In the genomic region with DNA sequence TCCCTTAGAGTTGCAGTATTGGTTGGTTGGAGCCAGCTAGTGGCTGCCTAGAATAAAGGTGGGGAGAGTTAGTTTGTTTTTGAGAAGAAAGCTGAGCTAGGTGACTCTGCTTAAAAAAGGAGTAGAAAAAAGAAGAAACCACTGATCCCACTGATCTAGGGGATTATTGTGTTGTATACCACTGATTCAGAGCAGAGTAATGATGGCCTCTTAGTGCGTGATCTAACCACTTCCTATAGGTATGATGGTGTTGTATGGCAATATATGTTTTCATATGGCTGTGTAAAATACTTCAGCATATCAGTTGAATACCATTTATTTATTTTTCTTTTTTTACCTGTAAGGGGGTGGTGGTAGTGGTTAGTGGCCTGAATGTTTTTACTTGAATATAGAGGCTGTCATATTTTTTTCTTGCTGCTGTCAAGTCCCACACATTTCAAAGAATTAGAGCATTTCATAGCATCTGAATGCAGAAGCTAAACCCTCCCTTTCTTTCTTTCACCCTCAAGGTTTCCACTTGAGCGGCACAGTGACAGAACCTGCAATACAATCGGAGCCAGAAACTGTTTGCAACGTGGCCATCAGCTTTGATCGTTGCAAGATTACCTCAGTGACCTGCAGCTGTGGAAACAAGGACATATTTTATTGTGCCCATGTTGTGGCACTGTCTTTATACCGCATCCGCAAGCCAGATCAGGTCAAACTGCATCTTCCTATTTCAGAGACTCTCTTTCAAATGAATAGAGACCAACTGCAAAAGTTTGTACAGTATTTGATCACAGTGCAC, we compare ENCODE assay signal across 22 cellular contexts.
DNase-seq lines count a peak whose midpoint lies in the region; ATAC-seq and TF ChIP-seq lines count a peak whose summit lies in the region.
"Had no signal": no experiment of that assay in that cellular context is flagged by ENCODE, and none has a peak within 500 bp of the region (broad histone marks: within the 10 kb centered on the region; RNA-seq: fewer than 3 reads in every experiment).

No MANE protein-coding gene starts in this region.

- intact Hi-C loops in CD8-positive, alpha-beta T cell (cut with DNase I, micrococcal nuclease) = no loop called here
- intact Hi-C loops in adrenal gland (cut with DNase I) (loop anchor here in 1 of 2 donors (10.0 kb wide), 1 partner anchor 78 kb away; no protein-coding TSS in a partner anchor), left ventricle myocardium inferior (cut with micrococcal nuclease) (no loop called here)

- no peak for TF ChIP-seq POLR2A in adrenal gland (IDR thresholded peaks at IDR 0.05)

- H3K9me3 Mint-ChIP-seq in CD8-positive, alpha-beta T cell = no peaks in the 10 kb centered on the region
- H3K9me3 Mint-ChIP-seq in naive thymus-derived CD8-positive, alpha-beta T cell = peaks cover 0 to 2% (median 0%) of the 10 kb centered on the region in 9 donors

- WGBS in adrenal gland, 4 donors = 49 to 54% (median 51%) methylated on average over 7 of the region's 7 CpGs

- H3K36me3 ChIP-seq in CD8-positive, alpha-beta T cell (ENCODE audit: insufficient read depth, low read length) = no peaks in the 10 kb centered on the region
- H3K36me3 ChIP-seq in adrenal gland (replicated peaks in 1 of 2) = no peaks in the 10 kb centered on the region
- no peaks in the 10 kb centered on the region for H3K36me3 ChIP-seq in left ventricle myocardium inferior

- H3K4me1 ChIP-seq in CD8-positive, alpha-beta T cell (ENCODE audit: insufficient read depth, low read length) = no peaks in the 10 kb centered on the region
- peaks cover 13 to 38% of the 10 kb centered on the region in 2 donors for H3K4me1 ChIP-seq in adrenal gland (replicated peaks in 1 of 2)
- H3K4me1 ChIP-seq in left ventricle myocardium inferior = peaks cover 37% of the 10 kb centered on the region

- H3K27me3 ChIP-seq in CD8-positive, alpha-beta T cell (ENCODE audit: insufficient read depth, low read length) = no peaks in the 10 kb centered on the region
- H3K27me3 ChIP-seq in adrenal gland = no peaks in the 10 kb centered on the region
- no peaks in the 10 kb centered on the region for H3K27me3 ChIP-seq in left ventricle myocardium inferior (ENCODE audit: low read depth)

- no peak overlapping the region for H3K4me3 Mint-ChIP-seq in CD8-positive, alpha-beta T cell
- peak overlapping the region in 2 of 10 donors; percentile 21 to 39 for H3K4me3 Mint-ChIP-seq in naive thymus-derived CD8-positive, alpha-beta T cell

- no peak overlapping the region for H3K4me3 ChIP-seq in CD8-positive, alpha-beta T cell (ENCODE audit: low read depth, low read length)
- H3K4me3 ChIP-seq in adrenal gland (no peak overlapping the region), left ventricle myocardium inferior (no peak overlapping the region)

- peaks cover 19% of the 10 kb centered on the region for H3K36me3 Mint-ChIP-seq in CD8-positive, alpha-beta T cell
- H3K36me3 Mint-ChIP-seq in naive thymus-derived CD8-positive, alpha-beta T cell = peaks cover 0 to 29% (median 23%) of the 10 kb centered on the region in 3 donors

- DNase-seq in activated CD4-positive, CD25-positive, alpha-beta regulatory T cell (lab: John Stamatoyannopoulos, UW) = no peak
- DNase-seq in CD8-positive, alpha-beta T cell = no peak
- DNase-seq in adrenal gland = peak in 6 of 7 donors; percentile 18 to 59 (median 30)
- peak in 3 of 10 donors; percentile 1 to 33 (median 13) for DNase-seq in naive thymus-derived CD8-positive, alpha-beta T cell
- DNase-seq in left ventricle myocardium inferior = no peak
- DNase-seq: DMS53; EL; GF-D8; NCI-H1105 treated with DMSO at 0.1 percent for 48 hours; NCI-H2029 treated with DMSO at 0.1 percent for 48 hours; NCI-H2171; NCI-H345; NCI-H524; NCI-H774; NK-92 treated with Interleukin-12 subunit alpha and Interleukin-12 subunit beta, amount 100 ng/mL, for 24 hours had no signal

- H3K27ac ChIP-seq in CD8-positive, alpha-beta T cell (ENCODE audit: low read depth, low read length) = no peak overlapping the region
- H3K27ac ChIP-seq in adrenal gland (no peak overlapping the region), left ventricle myocardium inferior (replicated peaks) (no peak overlapping the region)
- H3K27ac ChIP-seq: C4-2B, KMS-11, RWPE1 had no signal

- H3K4me1 Mint-ChIP-seq in CD8-positive, alpha-beta T cell (ENCODE audit: low read depth) = peaks cover 51% of the 10 kb centered on the region
- H3K4me1 Mint-ChIP-seq in naive thymus-derived CD8-positive, alpha-beta T cell = peaks cover 21 to 48% (median 41%) of the 10 kb centered on the region in 4 donors

- H3K27ac Mint-ChIP-seq in CD8-positive, alpha-beta T cell = peak overlapping the region; percentile 56
- peak overlapping the region in 6 of 10 donors; percentile 1 to 58 (median 20) for H3K27ac Mint-ChIP-seq in naive thymus-derived CD8-positive, alpha-beta T cell

- CTCF ChIA-PET in CD8-positive, alpha-beta T cell (lab: Charles Lee) = no interaction called here

- H3K27me3 Mint-ChIP-seq in CD8-positive, alpha-beta T cell (ENCODE audit: low read depth) = no peaks in the 10 kb centered on the region
- no peaks in the 10 kb centered on the region for H3K27me3 Mint-ChIP-seq in naive thymus-derived CD8-positive, alpha-beta T cell

- POLR2A ChIA-PET in CD8-positive, alpha-beta T cell (lab: Charles Lee) = no interaction called here
- POLR2A ChIA-PET in naive thymus-derived CD8-positive, alpha-beta T cell (lab: Charles Lee) = no interaction called here

- peak; percentile 17 to 33 for ATAC-seq in activated CD4-positive, CD25-positive, alpha-beta regulatory T cell treated with anti-CD3 and anti-CD28 coated beads, Interleukin-2, amount 50 U/mL, for 24 hours
- ATAC-seq in CD8-positive, alpha-beta T cell = peak; percentile 55
- peak in 1 of 2 donors; percentile 77 for ATAC-seq in naive thymus-derived CD8-positive, alpha-beta T cell
- no peak for ATAC-seq in GM19324 (IDR thresholded peaks at IDR 0.05; ENCODE audit: low FRiP score, unreplicated experiment)
- ATAC-seq in GM19035 (IDR thresholded peaks at IDR 0.05; ENCODE audit: unreplicated experiment) = no peak
- ATAC-seq: HCT116 had no signal

- TF ChIP-seq CTCF in CD8-positive, alpha-beta T cell (IDR thresholded peaks at IDR 0.05) = no peak
- TF ChIP-seq CTCF in adrenal gland (IDR thresholded peaks at IDR 0.05) (no peak), left ventricle myocardium inferior (IDR thresholded peaks at IDR 0.05; ENCODE audit: borderline replicate concordance) (no peak)

- no peaks in the 10 kb centered on the region for H3K9me3 ChIP-seq in CD8-positive, alpha-beta T cell (ENCODE audit: low read length)
- no peaks in the 10 kb centered on the region for H3K9me3 ChIP-seq in adrenal gland (replicated peaks in 1 of 3)
- H3K9me3 ChIP-seq in left ventricle myocardium inferior (replicated peaks) = no peaks in the 10 kb centered on the region

Comparison
In these comparisons a context has a peak if more than half of its experiments do, and no peak if none do; other contexts are left out.
1. ATAC-seq: peak in activated CD4-positive, CD25-positive, alpha-beta regulatory T cell treated with anti-CD3 and anti-CD28 coated beads, Interleukin-2, amount 50 U/mL, for 24 hours (2 of 2) and CD8-positive, alpha-beta T cell (single experiment); none in GM19324 (single experiment) and GM19035 (single experiment).
2. DNase-seq: peak in adrenal gland (6 of 7); none in activated CD4-positive, CD25-positive, alpha-beta regulatory T cell (0 of 4), CD8-positive, alpha-beta T cell (0 of 7) and left ventricle myocardium inferior (single experiment).